In the genomic region with DNA sequence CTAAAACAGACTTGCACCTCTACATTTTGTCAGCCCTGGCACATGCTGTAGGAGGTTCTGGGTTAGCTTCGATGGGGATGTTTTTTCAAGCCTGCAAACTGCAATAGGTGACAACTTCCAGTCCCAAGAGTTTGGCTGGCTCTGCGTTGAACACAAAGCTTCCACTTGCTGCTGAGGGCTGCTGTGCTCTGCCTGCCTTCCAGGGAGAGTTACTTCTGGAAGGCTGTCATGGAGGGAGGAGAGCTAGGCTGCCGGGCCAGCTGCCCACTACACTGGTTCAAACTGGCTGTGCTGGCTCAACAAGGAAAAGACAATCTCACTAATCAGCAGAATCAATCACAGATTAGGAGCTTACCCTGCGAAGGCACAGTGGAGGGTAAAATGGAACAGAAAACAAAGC, we compare ENCODE assay signal across 17 cellular contexts. TPM values are rescaled to one million over a fixed set of nuclear protein-coding genes. Genes with fewer than 3 reads are reported as not detected.
DNase-seq lines count a peak whose midpoint lies in the region; ATAC-seq and TF ChIP-seq lines count a peak whose summit lies in the region.
"Had no signal": no experiment of that assay in that cellular context is flagged by ENCODE, and none has a peak within 500 bp of the region (broad histone marks: within the 10 kb centered on the region; RNA-seq: fewer than 3 reads in every experiment).

No MANE protein-coding gene starts in this region.

- H3K4me1 Mint-ChIP-seq in progenitor cell of endocrine pancreas (ENCODE audit: low read depth): peaks cover 23% of the 10 kb centered on the region
- H3K4me1 Mint-ChIP-seq: IgD-negative memory B cell, mesothelial cell of epicardium had no signal

- H3K9me3 ChIP-seq in body of pancreas (no peaks in the 10 kb centered on the region), right atrium auricular region (no peaks in the 10 kb centered on the region), ovary (no peaks in the 10 kb centered on the region)

- H3K4me3 ChIP-seq in body of pancreas (no peak overlapping the region), right atrium auricular region (no peak overlapping the region), ovary (no peak overlapping the region)

- DNase-seq in DMS53 treated with DMSO at 0.1 percent for 48 hours (lab: John Stamatoyannopoulos, UW; ENCODE audit: unreplicated experiment): peak; percentile 8
- DNase-seq in body of pancreas: peak in 3 of 4 donors; percentile 53 to 61 (median 53)
- DNase-seq in right atrium auricular region (ENCODE audit: low spot score): no peak
- DNase-seq in progenitor cell of endocrine pancreas (ENCODE audit: low spot score, unreplicated experiment): no peak
- no peak for DNase-seq in HPDE6-E6E7 (ENCODE audit: extremely low spot score)
- no peak for DNase-seq in ovary
- DNase-seq in NCI-H1092 treated with DMSO at 0.1 percent for 48 hours (lab: John Stamatoyannopoulos, UW): no peak
- DNase-seq: activated CD4-positive, alpha-beta memory T cell treated with anti-CD3 and anti-CD28 coated beads, Interleukin-2, amount 10 ng/mL, durations not matched to agents 7 days and 5 days; AML-193; NCI-H2171 treated with DMSO at 0.1 percent for 48 hours; T-helper 2 cell had no signal

- H3K4me1 ChIP-seq in body of pancreas: peaks cover 58% of the 10 kb centered on the region
- peaks cover 2 to 58% of the 10 kb centered on the region in 2 donors for H3K4me1 ChIP-seq in right atrium auricular region
- no peaks in the 10 kb centered on the region for H3K4me1 ChIP-seq in ovary (ENCODE audit: insufficient read depth)

- H3K36me3 ChIP-seq in body of pancreas (replicated peaks in 1 of 2; ENCODE audit: insufficient read depth in 1 of 2, low read depth in 2 of 2): no peaks in the 10 kb centered on the region
- no peaks in the 10 kb centered on the region for H3K36me3 ChIP-seq in right atrium auricular region
- H3K36me3 ChIP-seq in ovary: no peaks in the 10 kb centered on the region

- H3K9me3 Mint-ChIP-seq in progenitor cell of endocrine pancreas (ENCODE audit: low read depth): no peaks in the 10 kb centered on the region
- H3K9me3 Mint-ChIP-seq: activated CD4-positive, alpha-beta memory T cell treated with anti-CD3 and anti-CD28 coated beads, Interleukin-2, amount 10 ng/mL, durations not matched to agents 7 days and 5 days; activated naive CD4-positive, alpha-beta T cell treated with anti-CD3 and anti-CD28 coated beads, Interleukin-2, amount 50 U/mL, for 72 hours; dendritic cell treated with granulocyte-macrophage colony-stimulating factor and Interleukin-4, amounts not matched to agents 40 ng/mL and 50 ng/mL, for 4 days; IgD-negative memory B cell; mesothelial cell of epicardium had no signal

- no peak for TF ChIP-seq POLR2A in body of pancreas (IDR thresholded peaks at IDR 0.05)
- TF ChIP-seq POLR2A in ovary (IDR thresholded peaks at IDR 0.05): no peak

- intact Hi-C loops in body of pancreas (cut with DNase I) (no loop called here), ovary (cut with DNase I) (no loop called here)

- TF ChIP-seq CTCF in body of pancreas (IDR thresholded peaks at IDR 0.05) (no peak), right atrium auricular region (IDR thresholded peaks at IDR 0.05) (no peak), progenitor cell of endocrine pancreas (IDR thresholded peaks at IDR 0.05; ENCODE audit: unreplicated experiment) (no peak), ovary (IDR thresholded peaks at IDR 0.05) (no peak)

- H3K27me3 ChIP-seq in body of pancreas: no peaks in the 10 kb centered on the region
- no peaks in the 10 kb centered on the region for H3K27me3 ChIP-seq in right atrium auricular region
- no peaks in the 10 kb centered on the region for H3K27me3 ChIP-seq in ovary

- H3K4me3 Mint-ChIP-seq in progenitor cell of endocrine pancreas (ENCODE audit: low read depth): no peak overlapping the region
- H3K4me3 Mint-ChIP-seq: activated CD4-positive, alpha-beta memory T cell treated with anti-CD3 and anti-CD28 coated beads, Interleukin-2, amount 10 ng/mL, durations not matched to agents 7 days and 5 days; dendritic cell treated with granulocyte-macrophage colony-stimulating factor and Interleukin-4, amounts not matched to agents 40 ng/mL and 50 ng/mL, for 4 days; IgD-negative memory B cell; mesothelial cell of epicardium had no signal

- H3K27ac ChIP-seq in body of pancreas (peak overlapping the region; percentile 13 to 73 (median 56)), right atrium auricular region (peak overlapping the region; percentile 40 to 64), ovary (no peak overlapping the region)

- ATAC-seq in body of pancreas (peak; percentile 63), HG03095 (IDR thresholded peaks at IDR 0.05; ENCODE audit: unreplicated experiment) (no peak)
- ATAC-seq: activated naive CD4-positive, alpha-beta T cell treated with anti-CD3 and anti-CD28 coated beads, Interleukin-2, amount 50 U/mL, for 72 hours; Panc1 had no signal

- peaks cover 3% of the 10 kb centered on the region for H3K27me3 Mint-ChIP-seq in progenitor cell of endocrine pancreas
- H3K27me3 Mint-ChIP-seq: activated CD4-positive, alpha-beta memory T cell treated with anti-CD3 and anti-CD28 coated beads, Interleukin-2, amount 10 ng/mL, durations not matched to agents 7 days and 5 days had no signal

- no peak for TF ChIP-seq EP300 in ovary (IDR thresholded peaks at IDR 0.05)

- 19 to 30% methylated on average over 4 of the region's 4 CpGs for WGBS in body of pancreas, 2 donors
- 58 to 71% (median 63%) methylated on average over 4 of the region's 4 CpGs for WGBS in ovary, 3 donors

- H3K36me3 Mint-ChIP-seq in progenitor cell of endocrine pancreas (ENCODE audit: insufficient read depth): no peaks in the 10 kb centered on the region
- H3K36me3 Mint-ChIP-seq: activated naive CD4-positive, alpha-beta T cell treated with anti-CD3 and anti-CD28 coated beads, Interleukin-2, amount 50 U/mL, for 72 hours; mesothelial cell of epicardium had no signal

- peak overlapping the region; percentile 25 for H3K27ac Mint-ChIP-seq in progenitor cell of endocrine pancreas
- H3K27ac Mint-ChIP-seq: activated CD4-positive, alpha-beta memory T cell treated with anti-CD3 and anti-CD28 coated beads, Interleukin-2, amount 10 ng/mL, durations not matched to agents 7 days and 5 days; activated naive CD4-positive, alpha-beta T cell treated with anti-CD3 and anti-CD28 coated beads, Interleukin-2, amount 50 U/mL, for 72 hours; dendritic cell treated with granulocyte-macrophage colony-stimulating factor and Interleukin-4, amounts not matched to agents 40 ng/mL and 50 ng/mL, for 4 days; IgD-negative memory B cell; mesothelial cell of epicardium had no signal

RNA-seq across cellular contexts. Expression of gene PPP2R5A, which starts 46.7 kb away (rescaled TPM):
- total RNA-seq in body of pancreas (10 to 100 TPM; 30.3 to 32.7 TPM), right atrium auricular region (10 to 100 TPM; 48.8 to 81.5 TPM), progenitor cell of endocrine pancreas (20.8 and 21.4 TPM in 2 replicates), ovary (10 to 100 TPM; 17.4 to 20.9 (median 19.0) TPM)
- polyA plus RNA-seq in ovary: 10 to 100 TPM; 16.6 to 34.3 TPM

Comparison
In these comparisons a context has a peak if more than half of its experiments do, and no peak if none do; other contexts are left out.
1. DNase-seq: peak in DMS53 treated with DMSO at 0.1 percent for 48 hours (single experiment) and body of pancreas (3 of 4); none in right atrium auricular region (single experiment), progenitor cell of endocrine pancreas (single experiment), HPDE6-E6E7 (single experiment), ovary (0 of 5) and NCI-H1092 treated with DMSO at 0.1 percent for 48 hours (single experiment).
2. H3K27ac ChIP-seq: peak in body of pancreas (4 of 4) and right atrium auricular region (2 of 2); none in ovary (0 of 2).